Comparison of ENCODE assay signal across 10 cellular contexts in genomic region chr2:101396352-101396717, GRCh38. TPM values are rescaled to one million over a fixed set of nuclear protein-coding genes. Genes with fewer than 3 reads are reported as not detected.
DNase-seq lines count a peak whose midpoint lies in the region; ATAC-seq, FAIRE-seq and TF ChIP-seq lines count a peak whose summit lies in the region.
"Had no signal": no experiment of that assay in that cellular context is flagged by ENCODE, and none has a peak within 500 bp of the region (broad histone marks: within the 10 kb centered on the region; RNA-seq: fewer than 3 reads in every experiment).

No MANE protein-coding gene starts in this region.

- H3K27ac Mint-ChIP-seq in osteocyte (ENCODE audit: unreplicated experiment), result peak overlapping the region; percentile 63

- peak overlapping the region; percentile 27; the same call in 1 of the 2 replicates for H2AFZ ChIP-seq in OCI-LY3 (ENCODE audit: low read depth, low read length)
- peak overlapping the region; percentile 14 for H2AFZ ChIP-seq in endothelial cell of umbilical vein (ENCODE audit: low read depth, low read length)

- TF ChIP-seq POLR2A in endothelial cell of umbilical vein (IDR thresholded peaks at IDR 0.05; ENCODE audit: low read depth, low read length), result no peak
- no peak for TF ChIP-seq POLR2A in testis (IDR thresholded peaks at IDR 0.05)

- H4K20me1 ChIP-seq in OCI-LY3 (ENCODE audit: insufficient read depth, low read length) (no peaks in the 10 kb centered on the region), endothelial cell of umbilical vein (replicated peaks; ENCODE audit: control insufficient read depth, extremely low read depth, insufficient read depth, low read length) (no peaks in the 10 kb centered on the region)

- DNase-seq in EH (ENCODE audit: low read depth), result peak; percentile 89
- peak; percentile 89 for DNase-seq in endothelial cell of umbilical vein (ENCODE audit: low read depth, low spot score)
- no peak for DNase-seq in osteocyte (ENCODE audit: extremely low spot score, unreplicated experiment)
- no peak for DNase-seq in testis
- no peak for DNase-seq in NCI-H2081 treated with DMSO at 0.1 percent for 48 hours (lab: John Stamatoyannopoulos, UW)
- no peak for DNase-seq in NCI-H2029 treated with DMSO at 0.1 percent for 48 hours (lab: John Stamatoyannopoulos, UW)
- DNase-seq: NCI-H2029, pancreas had no signal

- no peaks in the 10 kb centered on the region for H3K36me3 Mint-ChIP-seq in osteocyte (ENCODE audit: unreplicated experiment)

- peak overlapping the region; percentile 35 for H3K4me3 ChIP-seq in OCI-LY3 (ENCODE audit: low read length)
- no peak overlapping the region for H3K4me3 ChIP-seq in endothelial cell of umbilical vein (replicated peaks in 1 of 3; ENCODE audit: insufficient read depth in 1 of 3, low read depth in 1 of 3, low read length in 3 of 3)
- H3K4me3 ChIP-seq in testis, result no peak overlapping the region
- H3K4me3 ChIP-seq: pancreas had no signal

- dilution Hi-C loops in endothelial cell of umbilical vein (cut with MboI; ENCODE audit: extremely low pct_ligation_motif_present, low sequenced_read_pairs), result no loop called here

- H3K27me3 Mint-ChIP-seq in osteocyte (ENCODE audit: unreplicated experiment), result peaks cover 22% of the 10 kb centered on the region

- no TSS peak for BruUV-seq in endothelial cell of umbilical vein (replicated peaks; lab: Mats Ljungman, UMichigan)

- H3K9me3 ChIP-seq in OCI-LY3 (ENCODE audit: insufficient read depth, low read length) (no peaks in the 10 kb centered on the region), endothelial cell of umbilical vein (replicated peaks; ENCODE audit: control insufficient read depth, insufficient read depth, low read length) (no peaks in the 10 kb centered on the region), testis (no peaks in the 10 kb centered on the region)
- H3K9me3 ChIP-seq: pancreas had no signal

- ATAC-seq in HG03139 (IDR thresholded peaks at IDR 0.05; ENCODE audit: unreplicated experiment), result no peak
- ATAC-seq: pancreas had no signal

- 75 to 80% methylated on average over 2 of the region's 2 CpGs for WGBS in testis, 2 donors

- peaks cover 58% of the 10 kb centered on the region for H3K4me1 ChIP-seq in OCI-LY3 (ENCODE audit: low read length)
- H3K4me1 ChIP-seq in endothelial cell of umbilical vein (ENCODE audit: control insufficient read depth, extremely low read depth, insufficient read depth, low read length), result peaks cover 4% of the 10 kb centered on the region
- no peaks in the 10 kb centered on the region for H3K4me1 ChIP-seq in testis
- H3K4me1 ChIP-seq: pancreas had no signal

- CTCF ChIA-PET in endothelial cell of umbilical vein (lab: Charles Lee), result interaction anchor here (1.1 to 3.2 kb wide), 3 partner anchors 10 to 54 kb away, joined by 3 to 24 read pairs (median 9); partner anchors contain the start of gene CREG2

- intact Hi-C loops in endothelial cell of umbilical vein (cut with micrococcal nuclease), result loop anchor here (1.0 kb wide), 1 partner anchor 8 kb away; no protein-coding TSS in a partner anchor
- intact Hi-C loops in testis (cut with DNase I; ENCODE audit: low total_unique reads), result no loop called here

- H3K9ac ChIP-seq in OCI-LY3 (ENCODE audit: low read length) (no peak overlapping the region), endothelial cell of umbilical vein (replicated peaks; ENCODE audit: extremely low read depth, insufficient read depth, low read length) (no peak overlapping the region)

- H3K4me3 Mint-ChIP-seq in osteocyte (ENCODE audit: unreplicated experiment), result no peak overlapping the region

- H3K9me3 Mint-ChIP-seq in osteocyte (ENCODE audit: unreplicated experiment), result no peaks in the 10 kb centered on the region

- TF ChIP-seq CTCF in OCI-LY3 (IDR thresholded peaks at IDR 0.05; ENCODE audit: low read depth, low read length) (no peak), endothelial cell of umbilical vein (IDR thresholded peaks at IDR 0.05; ENCODE audit: extremely low read depth in 1 of 2, insufficient read depth in 1 of 2, low read depth in 1 of 2, low read length in 2 of 2) (no peak), osteocyte (IDR thresholded peaks at IDR 0.05) (no peak), testis (IDR thresholded peaks at IDR 0.05) (no peak)

- H3K27ac ChIP-seq in OCI-LY3 (ENCODE audit: low read length) (peak overlapping the region; percentile 36), endothelial cell of umbilical vein (ENCODE audit: insufficient read depth, low read depth, low read length) (peak overlapping the region; percentile 55), testis (no peak overlapping the region)
- H3K27ac ChIP-seq: pancreas had no signal

- POLR2A ChIA-PET in endothelial cell of umbilical vein (lab: Charles Lee), result no interaction called here

- H3K36me3 ChIP-seq in OCI-LY3 (replicated peaks; ENCODE audit: low read depth, low read length) (no peaks in the 10 kb centered on the region), endothelial cell of umbilical vein (ENCODE audit: control insufficient read depth in 2 of 2, extremely low read depth in 1 of 2, insufficient read depth in 2 of 2, low read length in 2 of 2) (no peaks in the 10 kb centered on the region), testis (ENCODE audit: low read depth, missing control alignments) (no peaks in the 10 kb centered on the region)
- H3K36me3 ChIP-seq: pancreas had no signal

- H3K4me2 ChIP-seq in OCI-LY3 (ENCODE audit: low read length) (peak overlapping the region; percentile 44), endothelial cell of umbilical vein (ENCODE audit: insufficient read depth, low read length) (no peak overlapping the region)

- no peaks in the 10 kb centered on the region for H3K79me2 ChIP-seq in OCI-LY3 (ENCODE audit: low read length)
- H3K79me2 ChIP-seq in endothelial cell of umbilical vein (ENCODE audit: control insufficient read depth, insufficient read depth, low read length), result no peaks in the 10 kb centered on the region

- H3K27me3 ChIP-seq in OCI-LY3 (ENCODE audit: low read depth, low read length) (peaks cover 4% of the 10 kb centered on the region; the same call in 1 of the 2 replicates), endothelial cell of umbilical vein (ENCODE audit: control insufficient read depth in 2 of 2, insufficient read depth in 2 of 2, low read length in 2 of 2) (no peaks in the 10 kb centered on the region), testis (no peaks in the 10 kb centered on the region)
- H3K27me3 ChIP-seq: pancreas had no signal

- no peaks in the 10 kb centered on the region for H3K9me1 ChIP-seq in endothelial cell of umbilical vein (replicated peaks; ENCODE audit: control insufficient read depth, extremely low read depth, insufficient read depth, low read length)

- H3K4me1 Mint-ChIP-seq in osteocyte (ENCODE audit: unreplicated experiment), result peaks cover 10% of the 10 kb centered on the region

- FAIRE-seq in endothelial cell of umbilical vein (lab: Jason Lieb, UNC), result peak; percentile 98
- FAIRE-seq: pancreas had no signal

TF ChIP-seq in endothelial cell of umbilical vein, 7 proteins besides CTCF, POLR2A, EP300 and RAD21:
- peak; percentile 59 for TF ChIP-seq JUN (IDR thresholded peaks at IDR 0.05; ENCODE audit: borderline replicate concordance, insufficient read depth, insufficient read length, low read depth)
- TF ChIP-seq POLR2AphosphoS5 (IDR thresholded peaks at IDR 0.05; ENCODE audit: insufficient read depth, low read depth, low read length), result peak; percentile 25
- TF ChIP-seq FOS (IDR thresholded peaks at IDR 0.05; ENCODE audit: borderline replicate concordance, insufficient read depth, low read length), result peak; percentile 93
- no peak for TF ChIP-seq MAX (IDR thresholded peaks at IDR 0.05; ENCODE audit: insufficient read depth, insufficient read length)

RNA-seq across cellular contexts. Expression of gene CREG2, which starts 9.0 kb away (rescaled TPM):
- total RNA-seq in endothelial cell of umbilical vein (0.88 and 2.0 TPM in 2 replicates), osteocyte (not detected in 2 replicates), testis (under 1 TPM; 0.19 to 0.47 TPM)
- polyA plus RNA-seq in endothelial cell of umbilical vein (0.48 and 0.67 TPM in 2 replicates), testis (ENCODE audit: insufficient read depth, low read depth, low replicate concordance) (0.42 TPM)
- polyA plus RNA-seq in endothelial cell of umbilical vein (2011; cell fraction: cytosol; rRNA removed), result 0.44 and 0.61 TPM in 2 replicates
- polyA plus RNA-seq in endothelial cell of umbilical vein (2011; cell fraction: nucleus; rRNA removed), result 0.18 and 0.21 TPM in 2 replicates
- 0.27 and 1.4 TPM in 2 replicates for polyA plus RNA-seq in endothelial cell of umbilical vein (2012)
- polyA minus RNA-seq in endothelial cell of umbilical vein, result 0.87 TPM in 1 of 2 replicates, not detected in the other
- 43.4 TPM for polyA minus RNA-seq in endothelial cell of umbilical vein (2011; cell fraction: cytosol; rRNA and poly(A)+ RNA removed)
- polyA minus RNA-seq in endothelial cell of umbilical vein (2011; cell fraction: nucleus; rRNA and poly(A)+ RNA removed), result 0.38 TPM in 1 of 2 replicates, not detected in the other

Comparison
In these comparisons a context has a peak if more than half of its experiments do, and no peak if none do; other contexts are left out.
1. DNase-seq: peak in EH (single experiment) and endothelial cell of umbilical vein (single experiment); none in osteocyte (single experiment), testis (single experiment), NCI-H2081 treated with DMSO at 0.1 percent for 48 hours (single experiment) and NCI-H2029 treated with DMSO at 0.1 percent for 48 hours (single experiment).
2. H3K27ac ChIP-seq: peak in OCI-LY3 (single experiment) and endothelial cell of umbilical vein (single experiment); none in testis (0 of 2).